Comparison of ENCODE assay signal across 28 cellular contexts in genomic region chr5:9395736-9396135, GRCh38.
"Had no signal": no experiment of that assay in that cellular context is flagged by ENCODE, and none has a peak within 500 bp of the region (broad histone marks: within the 10 kb centered on the region; RNA-seq: fewer than 3 reads in every experiment).

No MANE protein-coding gene starts in this region.

- H3K36me3 Mint-ChIP-seq: naive B cell; natural killer cell treated with Interleukin-12 subunit alpha and Interleukin-12 subunit beta and Interleukin-15 and Interleukin-18, amount 100 ng/mL, for 72 hours; neural progenitor cell had no signal

- DNase-seq: dermis blood vessel endothelial cell; effector memory CD4-positive, alpha-beta T cell; esophagus squamous epithelium; foreskin keratinocyte; heart left ventricle; left colon; left ventricle myocardium superior; lower lobe of right lung; naive B cell; right lobe of liver; small intestine; stimulated activated CD4-positive, alpha-beta T cell treated with anti-CD3 and anti-CD28 coated beads, Interleukin-12 subunit alpha, Interleukin-12 subunit beta, amount 100 ng/mL, for 4 hours; stimulated activated CD4-positive, alpha-beta T cell treated with anti-CD3 and anti-CD28 coated beads, Interleukin-1b, Interleukin-23, amount 100 ng/mL, for 48 hours; stimulated activated CD4-positive, alpha-beta T cell treated with anti-CD3 and anti-CD28 coated beads, Interleukin-4, amount 100 ng/mL, for 1 hour; stimulated activated CD8-positive, alpha-beta memory T cell treated with anti-CD3 and anti-CD28 coated beads, Interleukin-4, amount 100 ng/mL, for 48 hours; stimulated activated naive CD4-positive, alpha-beta T cell treated with Interleukin-2 at 50 U/mL for 16 hours; stomach; testis; tibial artery had no signal

- H3K4me3 ChIP-seq: coronary artery, esophagus squamous epithelium, gastroesophageal sphincter, heart left ventricle, hepatocyte, lower lobe of right lung, neural progenitor cell, right lobe of liver, stomach, testis, tibial artery had no signal

- H3K9ac ChIP-seq: neural progenitor cell, parathyroid adenoma had no signal

- H3K4me1 Mint-ChIP-seq: naive B cell, neural progenitor cell had no signal

- ATAC-seq: foreskin keratinocyte; gastroesophageal sphincter; heart left ventricle; left colon; left ventricle myocardium superior; lower lobe of right lung; natural killer cell treated with Interleukin-12 subunit alpha and Interleukin-12 subunit beta and Interleukin-15 and Interleukin-18, amount 100 ng/mL, for 72 hours; right lobe of liver had no signal

- H3K9me3 Mint-ChIP-seq: type B pancreatic cell had no signal

- H3K79me2 ChIP-seq: parathyroid adenoma had no signal

- FAIRE-seq: endothelial cell of umbilical vein, small intestine had no signal

- H3K4me2 ChIP-seq: hepatocyte, neural progenitor cell had no signal

- H2AFZ ChIP-seq: hepatocyte, neural progenitor cell, parathyroid adenoma had no signal

- H3K27ac ChIP-seq: coronary artery, esophagus squamous epithelium, foreskin keratinocyte, gastroesophageal sphincter, heart left ventricle, hepatocyte, lower lobe of right lung, neural progenitor cell, parathyroid adenoma, right lobe of liver, stomach, testis, tibial artery had no signal

- H3K4me3 Mint-ChIP-seq: naive B cell; natural killer cell treated with Interleukin-12 subunit alpha and Interleukin-12 subunit beta and Interleukin-15 and Interleukin-18, amount 100 ng/mL, for 72 hours; neural progenitor cell; type B pancreatic cell had no signal

- H3K36me3 ChIP-seq: esophagus squamous epithelium, gastroesophageal sphincter, heart left ventricle, lower lobe of right lung, neural progenitor cell, right lobe of liver, stomach, tibial artery had no signal

- H3K27me3 Mint-ChIP-seq: naive B cell; natural killer cell treated with Interleukin-12 subunit alpha and Interleukin-12 subunit beta and Interleukin-15 and Interleukin-18, amount 100 ng/mL, for 72 hours; progenitor cell of endocrine pancreas; type B pancreatic cell had no signal

- H3K27ac Mint-ChIP-seq: natural killer cell treated with Interleukin-12 subunit alpha and Interleukin-12 subunit beta and Interleukin-15 and Interleukin-18, amount 100 ng/mL, for 72 hours; neural progenitor cell; progenitor cell of endocrine pancreas had no signal

- H3K27me3 ChIP-seq: esophagus squamous epithelium, foreskin keratinocyte, gastroesophageal sphincter, heart left ventricle, hepatocyte, neural progenitor cell, right lobe of liver, stomach, testis, tibial artery had no signal

- H3K9me3 ChIP-seq: esophagus squamous epithelium, gastroesophageal sphincter, lower lobe of right lung, right lobe of liver, stomach, testis, tibial artery had no signal

- H3K4me1 ChIP-seq: esophagus squamous epithelium, foreskin keratinocyte, gastroesophageal sphincter, lower lobe of right lung, neural progenitor cell, parathyroid adenoma, right lobe of liver, stomach, testis, tibial artery had no signal
